ENCODE assay signal across 10 cellular contexts in genomic region chr10:73653701-73654100, GRCh38. TPM values are rescaled to one million over a fixed set of nuclear protein-coding genes. Genes with fewer than 3 reads are reported as not detected.
DNase-seq lines count a peak whose midpoint lies in the region; TF ChIP-seq lines count a peak whose summit lies in the region.
"Had no signal": no experiment of that assay in that cellular context is flagged by ENCODE, and none has a peak within 500 bp of the region (broad histone marks: within the 10 kb centered on the region; RNA-seq: fewer than 3 reads in every experiment).

No MANE protein-coding gene starts in this region.

- H2AFZ ChIP-seq in Karpas-422 (ENCODE audit: low read length): no peak overlapping the region; the same call in 1 of the 2 replicates

- H3K79me2 ChIP-seq in DOHH2 (ENCODE audit: control insufficient read depth, low read length) (no peaks in the 10 kb centered on the region), Karpas-422 (ENCODE audit: low read length) (no peaks in the 10 kb centered on the region)

- no peaks in the 10 kb centered on the region for H4K20me1 ChIP-seq in DOHH2 (ENCODE audit: control insufficient read depth, insufficient read depth, low read depth, low read length)
- no peaks in the 10 kb centered on the region for H4K20me1 ChIP-seq in Karpas-422 (ENCODE audit: insufficient read depth, low read depth, low read length)

- H3K36me3 ChIP-seq in DOHH2 (ENCODE audit: control insufficient read depth, low read length) (no peaks in the 10 kb centered on the region), Karpas-422 (ENCODE audit: insufficient read depth, low read length) (no peaks in the 10 kb centered on the region), vagina (no peaks in the 10 kb centered on the region), suprapubic skin (no peaks in the 10 kb centered on the region)

- TF ChIP-seq EP300 in suprapubic skin (IDR thresholded peaks at IDR 0.05): no peak

- no peak overlapping the region for H3K9ac ChIP-seq in Karpas-422 (ENCODE audit: low read length)

- no peaks in the 10 kb centered on the region for H3K9me3 ChIP-seq in DOHH2 (ENCODE audit: control insufficient read depth, insufficient read depth, low read length)
- H3K9me3 ChIP-seq in Karpas-422 (ENCODE audit: low read length): no peaks in the 10 kb centered on the region
- H3K9me3 ChIP-seq in vagina: no peaks in the 10 kb centered on the region
- no peaks in the 10 kb centered on the region for H3K9me3 ChIP-seq in suprapubic skin
- H3K9me3 ChIP-seq: esophagus muscularis mucosa had no signal

- TF ChIP-seq CTCF in DOHH2 (IDR thresholded peaks at IDR 0.05; ENCODE audit: low read depth, low read length, poor library complexity, severe bottlenecking) (peak; percentile 48), vagina (IDR thresholded peaks at IDR 0.05) (no peak), suprapubic skin (IDR thresholded peaks at IDR 0.05) (no peak)

- H3K4me1 ChIP-seq in DOHH2 (ENCODE audit: control insufficient read depth, low read length) (peaks cover 14% of the 10 kb centered on the region), Karpas-422 (ENCODE audit: low read length) (peaks cover 8% of the 10 kb centered on the region; the same call in 1 of the 2 replicates), vagina (peaks cover 3% of the 10 kb centered on the region), suprapubic skin (peaks cover 6% of the 10 kb centered on the region)

- H3F3A ChIP-seq in DOHH2 (ENCODE audit: control insufficient read depth, insufficient read depth): no peaks in the 10 kb centered on the region

- no peak overlapping the region for H3K4me3 ChIP-seq in DOHH2 (ENCODE audit: low read length)
- H3K4me3 ChIP-seq in Karpas-422 (ENCODE audit: low read length): no peak overlapping the region
- no peak overlapping the region for H3K4me3 ChIP-seq in vagina
- no peak overlapping the region for H3K4me3 ChIP-seq in suprapubic skin
- H3K4me3 ChIP-seq: esophagus muscularis mucosa had no signal

- intact Hi-C loops in vagina (cut with DNase I): no loop called here

- H3K27me3 ChIP-seq in DOHH2 (ENCODE audit: control insufficient read depth, low read length): no peaks in the 10 kb centered on the region
- H3K27me3 ChIP-seq in Karpas-422 (ENCODE audit: low read length): no peaks in the 10 kb centered on the region
- H3K27me3 ChIP-seq in vagina: no peaks in the 10 kb centered on the region
- no peaks in the 10 kb centered on the region for H3K27me3 ChIP-seq in suprapubic skin
- H3K27me3 ChIP-seq: esophagus muscularis mucosa had no signal

- 81% methylated on average over 3 of the region's 3 CpGs for WGBS in suprapubic skin

- no peak overlapping the region for H3K4me2 ChIP-seq in DOHH2 (ENCODE audit: low read length)
- no peak overlapping the region for H3K4me2 ChIP-seq in Karpas-422 (ENCODE audit: low read depth, low read length, poor library complexity, severe bottlenecking)

- peak; percentile 79 for DNase-seq in Karpas-422
- peak; percentile 41 for DNase-seq in UCSD-AML1 (lab: John Stamatoyannopoulos, UW; ENCODE audit: unreplicated experiment)
- DNase-seq in iPS-NIHi7 (ENCODE audit: extremely low spot score): peak; percentile 37
- DNase-seq in COLO668 (lab: John Stamatoyannopoulos, UW; ENCODE audit: unreplicated experiment): no peak
- DNase-seq in vagina (ENCODE audit: extremely low spot score in 2 of 2): no peak
- no peak for DNase-seq in suprapubic skin (ENCODE audit: low spot score in 2 of 2)
- DNase-seq in AG08395 (ENCODE audit: low spot score): no peak
- DNase-seq: NCI-H446 treated with DMSO at 0.1 percent for 48 hours had no signal

- no peaks in the 10 kb centered on the region for H3K9me2 ChIP-seq in DOHH2 (replicated peaks; ENCODE audit: control insufficient read depth, low read length)
- H3K9me2 ChIP-seq in Karpas-422 (replicated peaks; ENCODE audit: insufficient read depth, low read length): no peaks in the 10 kb centered on the region

- H3K27ac ChIP-seq in DOHH2 (ENCODE audit: low read depth, low read length) (no peak overlapping the region), Karpas-422 (ENCODE audit: low read length) (no peak overlapping the region), vagina (no peak overlapping the region), suprapubic skin (no peak overlapping the region)
- H3K27ac ChIP-seq: esophagus muscularis mucosa had no signal

- TF ChIP-seq POLR2A in vagina (IDR thresholded peaks at IDR 0.05): no peak
- no peak for TF ChIP-seq POLR2A in suprapubic skin (IDR thresholded peaks at IDR 0.05)

RNA-seq across cellular contexts. Expression of gene SYNPO2L, which starts 2.1 kb away (rescaled TPM):
- not detected in 2 replicates for total RNA-seq in Karpas-422 (2014; rRNA removed; shearing (Covaris generic); ENCODE audit: low replicate concordance)
- total RNA-seq in vagina (0.49 TPM), suprapubic skin (not detected)
- total RNA-seq: esophagus muscularis mucosa had no signal

RNA-seq across cellular contexts. Expression of gene MYOZ1, which starts 12.4 kb away (rescaled TPM):
- total RNA-seq in Karpas-422 (2014; rRNA removed; shearing (Covaris generic); ENCODE audit: low replicate concordance): not detected in 2 replicates
- not detected for total RNA-seq in vagina
- 1 to 10 TPM in 1 of 4 donors, under 1 TPM in 1, not detected in 2; 0.73 to 1.3 TPM for total RNA-seq in suprapubic skin

RNA-seq across cellular contexts. Expression of gene AGAP5, which starts 44.2 kb away (rescaled TPM):
- total RNA-seq in Karpas-422 (2014; rRNA removed; shearing (Covaris generic); ENCODE audit: low replicate concordance): 6.7 and 8.1 TPM in 2 replicates
- 5.4 TPM for total RNA-seq in vagina
- 10 to 100 TPM in 1 of 4 donors, 1 to 10 TPM in 3; 2.1 to 10.1 (median 5.8) TPM for total RNA-seq in suprapubic skin

Comparison
In these comparisons a context has a peak if more than half of its experiments do, and no peak if none do; other contexts are left out.
1. DNase-seq: peak in Karpas-422 (single experiment), UCSD-AML1 (single experiment) and iPS-NIHi7 (single experiment); none in COLO668 (single experiment), vagina (0 of 2), suprapubic skin (0 of 2) and AG08395 (single experiment).